8 cellular contexts compared by ENCODE assay signal in the genomic region with DNA sequence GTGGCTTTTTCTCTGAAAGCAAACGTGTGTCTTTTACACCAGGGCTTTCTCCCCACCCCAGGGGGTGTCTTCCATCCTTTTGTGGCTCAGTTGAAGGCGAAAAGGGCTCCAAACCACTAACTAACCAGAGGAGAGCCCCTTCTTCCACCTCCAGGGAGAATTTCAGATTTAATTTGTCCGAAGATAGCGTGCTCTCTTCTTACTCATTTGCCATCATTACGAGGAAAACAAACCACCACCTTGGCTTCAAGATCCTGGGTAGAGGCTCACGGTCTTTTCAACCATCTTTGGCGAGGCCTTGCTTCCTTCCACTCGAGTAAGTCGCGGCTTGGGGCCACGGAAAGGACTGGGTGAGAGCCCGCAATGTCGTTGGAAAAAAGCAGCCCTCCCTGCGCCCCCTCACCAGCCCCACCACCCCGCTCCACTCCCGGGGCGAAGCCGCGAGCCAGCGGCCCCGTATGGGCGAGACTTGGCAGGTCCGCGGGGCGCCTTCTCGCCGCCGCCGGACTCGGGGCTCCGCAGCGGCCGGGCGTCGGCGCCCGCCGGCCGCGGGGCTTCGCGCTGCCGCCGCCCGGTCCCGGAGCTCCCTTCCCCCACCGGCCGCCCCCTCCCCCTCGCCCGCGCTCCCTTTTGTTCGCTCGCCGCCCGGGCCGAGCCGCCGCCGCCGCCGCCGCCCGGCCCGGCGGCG. TPM values are rescaled to one million over a fixed set of nuclear protein-coding genes. Genes with fewer than 3 reads are reported as not detected.
DNase-seq lines count a peak whose midpoint lies in the region; ATAC-seq and TF ChIP-seq lines count a peak whose summit lies in the region.

No MANE protein-coding gene starts in this region.

- TF ChIP-seq POLR2A in erythroblast (IDR thresholded peaks at IDR 0.05; ENCODE audit: low read length) = no peak
- TF ChIP-seq POLR2A in vagina (IDR thresholded peaks at IDR 0.05) = no peak

- no peaks in the 10 kb centered on the region for H3K9me3 ChIP-seq in naive thymus-derived CD4-positive, alpha-beta T cell (ENCODE audit: control insufficient read depth in 2 of 3, low read length in 3 of 3)
- H3K9me3 ChIP-seq in vagina = no peaks in the 10 kb centered on the region

- H3K4me1 ChIP-seq in naive thymus-derived CD4-positive, alpha-beta T cell (ENCODE audit: control insufficient read depth in 2 of 2, insufficient read depth in 2 of 2, low read length in 2 of 2) = peaks cover 6 to 8% of the 10 kb centered on the region in 2 donors
- peaks cover 92% of the 10 kb centered on the region for H3K4me1 ChIP-seq in vagina

- POLR2A ChIA-PET in naive thymus-derived CD4-positive, alpha-beta T cell (lab: Charles Lee) = no interaction called here

- peaks cover 51 to 85% (median 67%) of the 10 kb centered on the region in 5 donors for H3K27me3 Mint-ChIP-seq in naive thymus-derived CD4-positive, alpha-beta T cell

- peaks cover 0 to 4% of the 10 kb centered on the region in 2 donors for H3K27me3 ChIP-seq in naive thymus-derived CD4-positive, alpha-beta T cell (ENCODE audit: control insufficient read depth in 2 of 2, insufficient read depth in 2 of 2, low read length in 2 of 2)
- no peaks in the 10 kb centered on the region for H3K27me3 ChIP-seq in vagina

- peaks cover 0 to 4% (median 0%) of the 10 kb centered on the region in 11 donors for H3K9me3 Mint-ChIP-seq in naive thymus-derived CD4-positive, alpha-beta T cell

- intact Hi-C loops in naive thymus-derived CD4-positive, alpha-beta T cell (cut with micrococcal nuclease) = loop anchor here in 1 of 2 donors (1.0 kb wide), 1 partner anchor 44 kb away; no protein-coding TSS in a partner anchor
- intact Hi-C loops in vagina (cut with DNase I) = no loop called here

- H3K4me3 Mint-ChIP-seq in naive thymus-derived CD4-positive, alpha-beta T cell = peak overlapping the region; percentile 26 to 82 (median 73)

- H3K4me3 ChIP-seq in naive thymus-derived CD4-positive, alpha-beta T cell (ENCODE audit: low read length) = peak overlapping the region; percentile 4
- peak overlapping the region; percentile 56 to 74 for H3K4me3 ChIP-seq in vagina

- H3K4me1 Mint-ChIP-seq in naive thymus-derived CD4-positive, alpha-beta T cell = peaks cover 4 to 22% (median 14%) of the 10 kb centered on the region in 7 donors

- H3K36me3 Mint-ChIP-seq in naive thymus-derived CD4-positive, alpha-beta T cell = peaks cover 0 to 7% (median 0%) of the 10 kb centered on the region in 5 donors

- ATAC-seq in naive thymus-derived CD4-positive, alpha-beta T cell = peak; percentile 36

- H3K27ac Mint-ChIP-seq in naive thymus-derived CD4-positive, alpha-beta T cell = peak overlapping the region in 4 of 9 donors; percentile 19 to 86 (median 60)

- DNase-seq in NCI-H2196 (lab: John Stamatoyannopoulos, UW; ENCODE audit: unreplicated experiment) (peak; percentile 34), NCI-H2196 treated with DMSO at 0.1 percent for 48 hours (lab: John Stamatoyannopoulos, UW; ENCODE audit: unreplicated experiment) (no peak), HS-5 (ENCODE audit: low read depth) (peak; percentile 20), erythroblast (lab: John Stamatoyannopoulos, UW) (peak; percentile 25 to 45), vagina (ENCODE audit: extremely low spot score in 2 of 2) (no peak), dedifferentiated amniotic fluid mesenchymal stem cell (ENCODE audit: extremely low spot score) (no peak)
- DNase-seq in activated CD4-positive, CD25-positive, alpha-beta regulatory T cell treated with anti-CD3 and anti-CD28 coated beads, Interleukin-2, amount 50 U/mL, for 72 hours = peak; percentile 40
- peak in 5 of 9 donors; percentile 11 to 28 (median 25) for DNase-seq in naive thymus-derived CD4-positive, alpha-beta T cell

- H3K36me3 ChIP-seq in naive thymus-derived CD4-positive, alpha-beta T cell (ENCODE audit: control insufficient read depth in 2 of 3, insufficient read depth in 3 of 3, low read length in 3 of 3) = no peaks in the 10 kb centered on the region
- H3K36me3 ChIP-seq in vagina = peaks cover 0 to 2% of the 10 kb centered on the region in 2 donors

- CTCF ChIA-PET in naive thymus-derived CD4-positive, alpha-beta T cell (lab: Charles Lee) = no interaction called here

- no peak for TF ChIP-seq CTCF in vagina (IDR thresholded peaks at IDR 0.05)

- no peak overlapping the region for H3K27ac ChIP-seq in naive thymus-derived CD4-positive, alpha-beta T cell (ENCODE audit: low read depth, low read length)
- peak overlapping the region; percentile 100 for H3K27ac ChIP-seq in vagina

RNA-seq across cellular contexts. Expression of gene ZNF532, which starts 1.7 kb away (rescaled TPM):
- total RNA-seq in naive thymus-derived CD4-positive, alpha-beta T cell = 10 to 100 TPM in 4 of 5 experiments, under 1 TPM in 1; 0.89 to 15.7 (median 14.3) TPM
- polyA plus RNA-seq in naive thymus-derived CD4-positive, alpha-beta T cell = under 1 TPM in 1 of 2 donors, not detected in 1; 0.28 TPM
- 77.1 TPM for total RNA-seq in vagina

Comparison
In these comparisons a context has a peak if more than half of its experiments do, and no peak if none do; other contexts are left out.
1. DNase-seq: peak in NCI-H2196 (single experiment), HS-5 (single experiment), activated CD4-positive, CD25-positive, alpha-beta regulatory T cell treated with anti-CD3 and anti-CD28 coated beads, Interleukin-2, amount 50 U/mL, for 72 hours (single experiment), erythroblast (2 of 2) and naive thymus-derived CD4-positive, alpha-beta T cell (5 of 9); none in NCI-H2196 treated with DMSO at 0.1 percent for 48 hours (single experiment), vagina (0 of 2) and dedifferentiated amniotic fluid mesenchymal stem cell (single experiment).